Comparison of ENCODE assay signal across 15 cellular contexts in genomic region chr1:229669333-229669732, GRCh38.
"Had no signal": no experiment of that assay in that cellular context is flagged by ENCODE, and none has a peak within 500 bp of the region (broad histone marks: within the 10 kb centered on the region; RNA-seq: fewer than 3 reads in every experiment).

No MANE protein-coding gene starts in this region.

- H3K4me1 ChIP-seq: neural progenitor cell, transverse colon had no signal

- H3K27ac ChIP-seq: heart left ventricle, neural progenitor cell, SK-N-MC, transverse colon had no signal

- H3K9me3 ChIP-seq: heart left ventricle, transverse colon had no signal

- H3K27me3 ChIP-seq: heart left ventricle, neural progenitor cell, transverse colon had no signal

- H3K9ac ChIP-seq: neural progenitor cell had no signal

- H3K36me3 ChIP-seq: heart left ventricle, neural progenitor cell, transverse colon had no signal

- DNase-seq: activated CD4-positive, alpha-beta T cell treated with anti-CD3 and anti-CD28 coated beads, Interleukin-2, amount 10 ng/mL, durations not matched to agents 7 days and 5 days; activated CD4-positive, CD25-positive, alpha-beta regulatory T cell; activated CD8-positive, alpha-beta memory T cell treated with anti-CD3 and anti-CD28 coated beads, Interleukin-2, amount 50 U/mL, for 48 hours; activated gamma-delta T cell treated with Interleukin-2 at 50 U/mL for 16 hours; activated T-cell treated with anti-CD3 and anti-CD28 coated beads, Interleukin-2, amount 50 U/mL, for 72 hours; amniotic stem cell; foreskin melanocyte; heart left ventricle; immature natural killer cell; naive B cell; stimulated activated CD4-positive, alpha-beta T cell treated with anti-CD3 and anti-CD28 coated beads, Interleukin-4, amount 100 ng/mL, for 24 hours; stimulated activated naive CD4-positive, alpha-beta T cell treated with Interleukin-2 at 50 U/mL for 16 hours; transverse colon had no signal

- ATAC-seq: activated T-cell treated with anti-CD3 and anti-CD28 coated beads, Interleukin-2, amount 50 U/mL, for 72 hours; heart left ventricle had no signal

- H2AFZ ChIP-seq: neural progenitor cell had no signal

- H3K4me3 ChIP-seq: heart left ventricle, neural progenitor cell, SK-N-MC, transverse colon had no signal

- H3K4me2 ChIP-seq: neural progenitor cell had no signal
